Comparison of ENCODE assay signal across 10 cellular contexts in genomic region chrX:46180258-46180687, GRCh38.
A peak's percentile ranks its signal among the peaks of the same experiment; 100 is the strongest.
DNase-seq lines count a peak whose midpoint lies in the region; ATAC-seq, FAIRE-seq and TF ChIP-seq lines count a peak whose summit lies in the region.
"Had no signal": no experiment of that assay in that cellular context is flagged by ENCODE, and none has a peak within 500 bp of the region (broad histone marks: within the 10 kb centered on the region; RNA-seq: fewer than 3 reads in every experiment).

No MANE protein-coding gene starts in this region.

- ATAC-seq in HG02943 (IDR thresholded peaks at IDR 0.05; ENCODE audit: low read depth, unreplicated experiment), result peak; percentile 90
- ATAC-seq in GM18520 (IDR thresholded peaks at IDR 0.05; ENCODE audit: unreplicated experiment), result no peak

- DNase-seq in activated CD4-positive, alpha-beta T cell treated with anti-CD3 and anti-CD28 coated beads, Interleukin-2, amount 10 ng/mL, durations not matched to agents 24 days and 14 days, result no peak
- no peak for DNase-seq in activated CD4-positive, alpha-beta T cell treated with anti-CD3 and anti-CD28 coated beads, Interleukin-2, amount 50 U/mL, for 48 hours
- peak; percentile 17 for DNase-seq in NOMO-1 treated with dmso at 0.1 percent for 144 hours (lab: John Stamatoyannopoulos, UW; ENCODE audit: unreplicated experiment)
- peak; percentile 94 for DNase-seq in fibroblast of peridontal ligament (ENCODE audit: extremely low read depth)
- DNase-seq in nucleus accumbens (lab: John Stamatoyannopoulos, UW), result no peak
- DNase-seq in GM12891 (ENCODE audit: insufficient read length, low spot score), result no peak

- no peaks in the 10 kb centered on the region for H3K27me3 Mint-ChIP-seq in activated CD4-positive, alpha-beta T cell treated with anti-CD3 and anti-CD28 coated beads, Interleukin-2, amount 10 ng/mL, durations not matched to agents 24 days and 14 days
- H3K27me3 Mint-ChIP-seq: activated naive CD8-positive, alpha-beta T cell had no signal

- intact Hi-C loops in activated CD4-positive, alpha-beta T cell treated with anti-CD3 and anti-CD28 coated beads, Interleukin-2, amount 10 ng/mL, durations not matched to agents 24 days and 14 days (cut with micrococcal nuclease), result no loop called here

- TF ChIP-seq POLR2A in GM12891 (IDR thresholded peaks at IDR 0.05; ENCODE audit: low read depth, low read length), result no peak

- no peak overlapping the region for H3K4me3 Mint-ChIP-seq in activated CD4-positive, alpha-beta T cell treated with anti-CD3 and anti-CD28 coated beads, Interleukin-2, amount 10 ng/mL, durations not matched to agents 24 days and 14 days
- H3K4me3 Mint-ChIP-seq: activated naive CD8-positive, alpha-beta T cell had no signal

- FAIRE-seq in GM12891 (lab: Jason Lieb, UNC), result no peak
- FAIRE-seq: G401.6 had no signal

- H3K4me1 Mint-ChIP-seq in activated CD4-positive, alpha-beta T cell treated with anti-CD3 and anti-CD28 coated beads, Interleukin-2, amount 10 ng/mL, durations not matched to agents 24 days and 14 days, result no peaks in the 10 kb centered on the region

- peak overlapping the region; percentile 62 for H3K27ac Mint-ChIP-seq in activated CD4-positive, alpha-beta T cell treated with anti-CD3 and anti-CD28 coated beads, Interleukin-2, amount 10 ng/mL, durations not matched to agents 24 days and 14 days
- H3K27ac Mint-ChIP-seq: activated naive CD8-positive, alpha-beta T cell had no signal

- no peaks in the 10 kb centered on the region for H3K36me3 Mint-ChIP-seq in activated CD4-positive, alpha-beta T cell treated with anti-CD3 and anti-CD28 coated beads, Interleukin-2, amount 10 ng/mL, durations not matched to agents 24 days and 14 days (ENCODE audit: low read depth)

- no peaks in the 10 kb centered on the region for H3K9me3 Mint-ChIP-seq in activated CD4-positive, alpha-beta T cell treated with anti-CD3 and anti-CD28 coated beads, Interleukin-2, amount 10 ng/mL, durations not matched to agents 24 days and 14 days

TF ChIP-seq in GM12891, 5 proteins besides CTCF, POLR2A, EP300 and RAD21:
- TF ChIP-seq POLR2AphosphoS5 (IDR thresholded peaks at IDR 0.05; ENCODE audit: low read depth, low read length) (no peak), TAF1 (IDR thresholded peaks at IDR 0.05; ENCODE audit: low read depth, low read length) (no peak), SPI1 (IDR thresholded peaks at IDR 0.05; ENCODE audit: low read depth, low read length) (no peak)

Comparison
In these comparisons a context has a peak if more than half of its experiments do, and no peak if none do; other contexts are left out.
1. DNase-seq: peak in NOMO-1 treated with dmso at 0.1 percent for 144 hours (single experiment) and fibroblast of peridontal ligament (single experiment); none in activated CD4-positive, alpha-beta T cell treated with anti-CD3 and anti-CD28 coated beads, Interleukin-2, amount 10 ng/mL, durations not matched to agents 24 days and 14 days (single experiment), activated CD4-positive, alpha-beta T cell treated with anti-CD3 and anti-CD28 coated beads, Interleukin-2, amount 50 U/mL, for 48 hours (0 of 2), nucleus accumbens (0 of 56) and GM12891 (single experiment).